Comparison of ENCODE assay signal across 8 cellular contexts in the genomic region with DNA sequence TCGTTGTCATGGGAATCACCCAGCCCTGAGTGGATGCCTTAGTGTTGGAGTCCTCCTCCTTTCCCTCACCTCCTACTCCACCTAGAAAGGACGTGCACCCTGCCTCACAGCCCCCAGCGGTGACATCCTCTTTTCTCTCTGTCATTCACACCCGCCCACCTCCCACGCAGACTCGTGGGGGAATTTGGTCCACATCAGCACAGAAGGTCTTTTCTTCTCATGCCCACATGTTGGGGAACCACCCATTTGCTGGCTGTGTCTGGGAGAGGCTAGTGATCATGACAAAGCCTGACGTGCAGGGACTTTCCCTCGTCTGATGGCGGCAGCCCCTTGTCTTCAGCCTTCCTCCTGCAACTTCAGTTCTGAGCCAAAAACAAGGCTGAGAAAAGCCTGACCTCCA.
DNase-seq lines count a peak whose midpoint lies in the region; ATAC-seq lines count a peak whose summit lies in the region.

No MANE protein-coding gene starts in this region.

- H3K27me3 ChIP-seq in SJCRH30, result no peaks in the 10 kb centered on the region

- H3K36me3 Mint-ChIP-seq in activated T-cell treated with anti-CD3 and anti-CD28 coated beads, Interleukin-2, amount 50 U/mL, for 24 hours (ENCODE audit: low read depth), result no peaks in the 10 kb centered on the region

- DNase-seq in activated T-cell treated with anti-CD3 and anti-CD28 coated beads, Interleukin-2, amount 50 U/mL, for 24 hours, result peak; percentile 89
- peak; percentile 85 to 95 for DNase-seq in stimulated activated CD4-positive, alpha-beta T cell treated with anti-CD3 and anti-CD28 coated beads, Interleukin-2, amount 100 ng/mL, for 24 hours
- no peak for DNase-seq in SJCRH30
- DNase-seq in NCI-H2171 (lab: John Stamatoyannopoulos, UW), result no peak
- DNase-seq in RPMI8226, result no peak
- DNase-seq in GOT3 (lab: John Stamatoyannopoulos, UW), result no peak

- peak overlapping the region; percentile 54 for H3K4me3 Mint-ChIP-seq in activated T-cell treated with anti-CD3 and anti-CD28 coated beads, Interleukin-2, amount 50 U/mL, for 24 hours

- H3K36me3 ChIP-seq in SJCRH30, result no peaks in the 10 kb centered on the region

- no peaks in the 10 kb centered on the region for H3K4me1 ChIP-seq in SJCRH30

- H3K27ac ChIP-seq in SJCRH30, result no peak overlapping the region

- peak overlapping the region; percentile 90 for H3K27ac Mint-ChIP-seq in activated T-cell treated with anti-CD3 and anti-CD28 coated beads, Interleukin-2, amount 50 U/mL, for 24 hours

- H3K27me3 Mint-ChIP-seq in activated T-cell treated with anti-CD3 and anti-CD28 coated beads, Interleukin-2, amount 50 U/mL, for 24 hours, result peaks cover 3% of the 10 kb centered on the region

- H3K4me1 Mint-ChIP-seq in activated T-cell treated with anti-CD3 and anti-CD28 coated beads, Interleukin-2, amount 50 U/mL, for 24 hours (ENCODE audit: low read depth), result peaks cover 53% of the 10 kb centered on the region

- H3K9me3 Mint-ChIP-seq in activated T-cell treated with anti-CD3 and anti-CD28 coated beads, Interleukin-2, amount 50 U/mL, for 24 hours, result no peaks in the 10 kb centered on the region

- H3K9me3 ChIP-seq in SJCRH30 (replicated peaks), result no peaks in the 10 kb centered on the region; the same call in 1 of the 2 replicates

- no peak overlapping the region for H3K4me3 ChIP-seq in SJCRH30

- ATAC-seq in GM19397 (IDR thresholded peaks at IDR 0.05; ENCODE audit: unreplicated experiment) (peak; percentile 70), HG03342 (IDR thresholded peaks at IDR 0.05; ENCODE audit: unreplicated experiment) (peak; percentile 72)

Comparison
In these comparisons a context has a peak if more than half of its experiments do, and no peak if none do; other contexts are left out.
1. DNase-seq: peak in activated T-cell treated with anti-CD3 and anti-CD28 coated beads, Interleukin-2, amount 50 U/mL, for 24 hours (single experiment) and stimulated activated CD4-positive, alpha-beta T cell treated with anti-CD3 and anti-CD28 coated beads, Interleukin-2, amount 100 ng/mL, for 24 hours (2 of 2); none in SJCRH30 (0 of 2), NCI-H2171 (single experiment), RPMI8226 (single experiment) and GOT3 (single experiment).